Comparison of ENCODE assay signal across 1 cellular context in the genomic region with DNA sequence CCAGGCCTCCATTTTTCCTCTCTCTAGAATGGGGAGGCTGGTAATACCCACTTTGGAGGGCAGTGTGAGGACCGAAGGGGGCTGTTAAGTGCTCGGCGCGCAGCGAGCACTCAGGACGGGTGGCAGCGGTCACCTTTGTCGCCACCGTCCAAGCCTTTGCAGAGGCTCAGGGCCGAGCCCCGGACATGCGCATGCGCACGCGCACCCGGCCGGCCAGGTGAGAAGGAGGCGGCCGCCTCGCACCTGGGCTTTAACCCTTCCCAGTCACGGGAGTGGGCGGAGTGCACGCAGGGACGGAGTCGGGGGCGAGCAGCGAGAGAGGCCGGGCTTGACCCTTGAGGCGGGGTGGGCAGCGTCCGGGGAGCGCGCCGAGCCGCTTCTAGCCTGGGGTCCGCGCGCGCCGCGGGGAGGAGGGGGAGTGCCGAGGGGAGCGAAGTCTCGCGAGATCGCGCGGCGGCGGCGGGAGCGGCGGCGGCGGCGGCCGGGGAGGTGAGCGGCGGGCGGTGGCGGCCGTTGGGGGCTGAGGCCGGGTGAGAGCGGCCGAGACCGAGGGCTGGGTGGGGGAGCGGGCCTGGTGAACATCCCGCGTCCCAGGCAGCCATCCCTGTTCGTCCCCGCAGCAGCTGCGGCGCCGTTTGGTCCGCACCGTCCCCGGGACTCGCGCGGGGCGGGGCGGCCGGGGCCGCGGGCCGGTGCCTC.
TF ChIP-seq lines count a peak whose summit lies in the region.

A gene with protein sequence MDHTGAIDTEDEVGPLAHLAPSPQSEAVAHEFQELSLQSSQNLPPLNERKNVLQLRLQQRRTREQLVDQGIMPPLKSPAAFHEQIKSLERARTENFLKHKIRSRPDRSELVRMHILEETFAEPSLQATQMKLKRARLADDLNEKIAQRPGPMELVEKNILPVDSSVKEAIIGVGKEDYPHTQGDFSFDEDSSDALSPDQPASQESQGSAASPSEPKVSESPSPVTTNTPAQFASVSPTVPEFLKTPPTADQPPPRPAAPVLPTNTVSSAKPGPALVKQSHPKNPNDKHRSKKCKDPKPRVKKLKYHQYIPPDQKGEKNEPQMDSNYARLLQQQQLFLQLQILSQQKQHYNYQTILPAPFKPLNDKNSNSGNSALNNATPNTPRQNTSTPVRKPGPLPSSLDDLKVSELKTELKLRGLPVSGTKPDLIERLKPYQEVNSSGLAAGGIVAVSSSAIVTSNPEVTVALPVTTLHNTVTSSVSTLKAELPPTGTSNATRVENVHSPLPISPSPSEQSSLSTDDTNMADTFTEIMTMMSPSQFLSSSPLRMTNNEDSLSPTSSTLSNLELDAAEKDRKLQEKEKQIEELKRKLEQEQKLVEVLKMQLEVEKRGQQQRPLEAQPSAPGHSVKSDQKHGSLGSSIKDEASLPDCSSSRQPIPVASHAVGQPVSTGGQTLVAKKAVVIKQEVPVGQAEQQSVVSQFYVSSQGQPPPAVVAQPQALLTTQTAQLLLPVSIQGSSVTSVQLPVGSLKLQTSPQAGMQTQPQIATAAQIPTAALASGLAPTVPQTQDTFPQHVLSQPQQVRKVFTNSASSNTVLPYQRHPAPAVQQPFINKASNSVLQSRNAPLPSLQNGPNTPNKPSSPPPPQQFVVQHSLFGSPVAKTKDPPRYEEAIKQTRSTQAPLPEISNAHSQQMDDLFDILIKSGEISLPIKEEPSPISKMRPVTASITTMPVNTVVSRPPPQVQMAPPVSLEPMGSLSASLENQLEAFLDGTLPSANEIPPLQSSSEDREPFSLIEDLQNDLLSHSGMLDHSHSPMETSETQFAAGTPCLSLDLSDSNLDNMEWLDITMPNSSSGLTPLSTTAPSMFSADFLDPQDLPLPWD (plus strand): TSS at position 443 of the 699 bp plus-strand sequence. CDS start 69,288 bp downstream, outside the sequence.

TF ChIP-seq in HepG2, 621 proteins besides CTCF, POLR2A, EP300 and RAD21 (continued from another document and continues in another):
- TF ChIP-seq, protein P1, sequence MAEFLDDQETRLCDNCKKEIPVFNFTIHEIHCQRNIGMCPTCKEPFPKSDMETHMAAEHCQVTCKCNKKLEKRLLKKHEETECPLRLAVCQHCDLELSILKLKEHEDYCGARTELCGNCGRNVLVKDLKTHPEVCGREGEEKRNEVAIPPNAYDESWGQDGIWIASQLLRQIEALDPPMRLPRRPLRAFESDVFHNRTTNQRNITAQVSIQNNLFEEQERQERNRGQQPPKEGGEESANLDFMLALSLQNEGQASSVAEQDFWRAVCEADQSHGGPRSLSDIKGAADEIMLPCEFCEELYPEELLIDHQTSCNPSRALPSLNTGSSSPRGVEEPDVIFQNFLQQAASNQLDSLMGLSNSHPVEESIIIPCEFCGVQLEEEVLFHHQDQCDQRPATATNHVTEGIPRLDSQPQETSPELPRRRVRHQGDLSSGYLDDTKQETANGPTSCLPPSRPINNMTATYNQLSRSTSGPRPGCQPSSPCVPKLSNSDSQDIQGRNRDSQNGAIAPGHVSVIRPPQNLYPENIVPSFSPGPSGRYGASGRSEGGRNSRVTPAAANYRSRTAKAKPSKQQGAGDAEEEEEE (CRISPR knock-in tag; IDR thresholded peaks at IDR 0.05; ENCODE audit: borderline replicate concordance): peak; percentile 68; the same call in 1 of the 2 replicates
- TF ChIP-seq TBX2 (CRISPR knock-in tag; IDR thresholded peaks at IDR 0.05; ENCODE audit: borderline replicate concordance) (peak; percentile 94), PTBP1 (IDR thresholded peaks at IDR 0.05; ENCODE audit: low read depth, low read length, poor library complexity, severe bottlenecking) (no peak), ZBTB7B (CRISPR knock-in tag; IDR thresholded peaks at IDR 0.05) (peak; percentile 69), JARID2 (CRISPR knock-in tag; IDR thresholded peaks at IDR 0.05; ENCODE audit: insufficient replicate concordance) (peak; percentile 96), SSRP1 (CRISPR knock-in tag; IDR thresholded peaks at IDR 0.05) (no peak), ZNF292 (CRISPR knock-in tag; IDR thresholded peaks at IDR 0.05; ENCODE audit: borderline replicate concordance, low read depth) (no peak), SP1 (IDR thresholded peaks at IDR 0.05) (peak; percentile 86), SP1 (CRISPR knock-in tag; IDR thresholded peaks at IDR 0.05) (peak; percentile 85), ZNF274 (CRISPR knock-in tag; IDR thresholded peaks at IDR 0.05) (peak; percentile 97), ZNF263 (CRISPR knock-in tag; IDR thresholded peaks at IDR 0.05) (peak; percentile 95), MEF2D (CRISPR knock-in tag; IDR thresholded peaks at IDR 0.05) (peak; percentile 85), GTF2F1 (IDR thresholded peaks at IDR 0.05; ENCODE audit: low read length) (no peak), RFX3 (CRISPR knock-in tag; IDR thresholded peaks at IDR 0.05) (peak; percentile 23; the same call in 1 of the 2 replicates), SMAD9 (CRISPR knock-in tag; IDR thresholded peaks at IDR 0.05) (peak; percentile 67; the same call in 1 of the 2 replicates), ZSCAN20 (CRISPR knock-in tag; IDR thresholded peaks at IDR 0.05; ENCODE audit: borderline replicate concordance) (peak; percentile 89; the same call in 1 of the 2 replicates), MAFG (CRISPR knock-in tag; IDR thresholded peaks at IDR 0.05) (no peak), SALL2 (CRISPR knock-in tag; IDR thresholded peaks at IDR 0.05) (peak; percentile 98), MYC (CRISPR knock-in tag; IDR thresholded peaks at IDR 0.05; ENCODE audit: borderline replicate concordance) (peak; percentile 95), ZNF101 (CRISPR knock-in tag; IDR thresholded peaks at IDR 0.05; ENCODE audit: borderline replicate concordance, low read depth) (0 out of 2 replicates have a peak, but pooled peaks have one; percentile 17), ZNF557 (CRISPR knock-in tag; IDR thresholded peaks at IDR 0.05) (0 out of 2 replicates have a peak, but pooled peaks have one; percentile 67)
- TF ChIP-seq, protein P2, sequence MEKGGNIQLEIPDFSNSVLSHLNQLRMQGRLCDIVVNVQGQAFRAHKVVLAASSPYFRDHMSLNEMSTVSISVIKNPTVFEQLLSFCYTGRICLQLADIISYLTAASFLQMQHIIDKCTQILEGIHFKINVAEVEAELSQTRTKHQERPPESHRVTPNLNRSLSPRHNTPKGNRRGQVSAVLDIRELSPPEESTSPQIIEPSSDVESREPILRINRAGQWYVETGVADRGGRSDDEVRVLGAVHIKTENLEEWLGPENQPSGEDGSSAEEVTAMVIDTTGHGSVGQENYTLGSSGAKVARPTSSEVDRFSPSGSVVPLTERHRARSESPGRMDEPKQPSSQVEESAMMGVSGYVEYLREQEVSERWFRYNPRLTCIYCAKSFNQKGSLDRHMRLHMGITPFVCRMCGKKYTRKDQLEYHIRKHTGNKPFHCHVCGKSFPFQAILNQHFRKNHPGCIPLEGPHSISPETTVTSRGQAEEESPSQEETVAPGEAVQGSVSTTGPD (CRISPR knock-in tag; IDR thresholded peaks at IDR 0.05): no peak
- TF ChIP-seq, protein P3, sequence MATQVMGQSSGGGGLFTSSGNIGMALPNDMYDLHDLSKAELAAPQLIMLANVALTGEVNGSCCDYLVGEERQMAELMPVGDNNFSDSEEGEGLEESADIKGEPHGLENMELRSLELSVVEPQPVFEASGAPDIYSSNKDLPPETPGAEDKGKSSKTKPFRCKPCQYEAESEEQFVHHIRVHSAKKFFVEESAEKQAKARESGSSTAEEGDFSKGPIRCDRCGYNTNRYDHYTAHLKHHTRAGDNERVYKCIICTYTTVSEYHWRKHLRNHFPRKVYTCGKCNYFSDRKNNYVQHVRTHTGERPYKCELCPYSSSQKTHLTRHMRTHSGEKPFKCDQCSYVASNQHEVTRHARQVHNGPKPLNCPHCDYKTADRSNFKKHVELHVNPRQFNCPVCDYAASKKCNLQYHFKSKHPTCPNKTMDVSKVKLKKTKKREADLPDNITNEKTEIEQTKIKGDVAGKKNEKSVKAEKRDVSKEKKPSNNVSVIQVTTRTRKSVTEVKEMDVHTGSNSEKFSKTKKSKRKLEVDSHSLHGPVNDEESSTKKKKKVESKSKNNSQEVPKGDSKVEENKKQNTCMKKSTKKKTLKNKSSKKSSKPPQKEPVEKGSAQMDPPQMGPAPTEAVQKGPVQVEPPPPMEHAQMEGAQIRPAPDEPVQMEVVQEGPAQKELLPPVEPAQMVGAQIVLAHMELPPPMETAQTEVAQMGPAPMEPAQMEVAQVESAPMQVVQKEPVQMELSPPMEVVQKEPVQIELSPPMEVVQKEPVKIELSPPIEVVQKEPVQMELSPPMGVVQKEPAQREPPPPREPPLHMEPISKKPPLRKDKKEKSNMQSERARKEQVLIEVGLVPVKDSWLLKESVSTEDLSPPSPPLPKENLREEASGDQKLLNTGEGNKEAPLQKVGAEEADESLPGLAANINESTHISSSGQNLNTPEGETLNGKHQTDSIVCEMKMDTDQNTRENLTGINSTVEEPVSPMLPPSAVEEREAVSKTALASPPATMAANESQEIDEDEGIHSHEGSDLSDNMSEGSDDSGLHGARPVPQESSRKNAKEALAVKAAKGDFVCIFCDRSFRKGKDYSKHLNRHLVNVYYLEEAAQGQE (IDR thresholded peaks at IDR 0.05; ENCODE audit: borderline replicate concordance in 1 of 2, low read depth in 1 of 2, low read length in 2 of 2): no peak; a peak in 1 of 4 replicates
- TF ChIP-seq, protein P4, sequence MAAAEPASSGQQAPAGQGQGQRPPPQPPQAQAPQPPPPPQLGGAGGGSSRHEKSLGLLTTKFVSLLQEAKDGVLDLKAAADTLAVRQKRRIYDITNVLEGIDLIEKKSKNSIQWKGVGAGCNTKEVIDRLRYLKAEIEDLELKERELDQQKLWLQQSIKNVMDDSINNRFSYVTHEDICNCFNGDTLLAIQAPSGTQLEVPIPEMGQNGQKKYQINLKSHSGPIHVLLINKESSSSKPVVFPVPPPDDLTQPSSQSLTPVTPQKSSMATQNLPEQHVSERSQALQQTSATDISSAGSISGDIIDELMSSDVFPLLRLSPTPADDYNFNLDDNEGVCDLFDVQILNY (CRISPR knock-in tag; conservative IDR thresholded peaks at IDR 0.05): peak; percentile 70; the same call in 1 of the 2 replicates
- TF ChIP-seq, protein P5, sequence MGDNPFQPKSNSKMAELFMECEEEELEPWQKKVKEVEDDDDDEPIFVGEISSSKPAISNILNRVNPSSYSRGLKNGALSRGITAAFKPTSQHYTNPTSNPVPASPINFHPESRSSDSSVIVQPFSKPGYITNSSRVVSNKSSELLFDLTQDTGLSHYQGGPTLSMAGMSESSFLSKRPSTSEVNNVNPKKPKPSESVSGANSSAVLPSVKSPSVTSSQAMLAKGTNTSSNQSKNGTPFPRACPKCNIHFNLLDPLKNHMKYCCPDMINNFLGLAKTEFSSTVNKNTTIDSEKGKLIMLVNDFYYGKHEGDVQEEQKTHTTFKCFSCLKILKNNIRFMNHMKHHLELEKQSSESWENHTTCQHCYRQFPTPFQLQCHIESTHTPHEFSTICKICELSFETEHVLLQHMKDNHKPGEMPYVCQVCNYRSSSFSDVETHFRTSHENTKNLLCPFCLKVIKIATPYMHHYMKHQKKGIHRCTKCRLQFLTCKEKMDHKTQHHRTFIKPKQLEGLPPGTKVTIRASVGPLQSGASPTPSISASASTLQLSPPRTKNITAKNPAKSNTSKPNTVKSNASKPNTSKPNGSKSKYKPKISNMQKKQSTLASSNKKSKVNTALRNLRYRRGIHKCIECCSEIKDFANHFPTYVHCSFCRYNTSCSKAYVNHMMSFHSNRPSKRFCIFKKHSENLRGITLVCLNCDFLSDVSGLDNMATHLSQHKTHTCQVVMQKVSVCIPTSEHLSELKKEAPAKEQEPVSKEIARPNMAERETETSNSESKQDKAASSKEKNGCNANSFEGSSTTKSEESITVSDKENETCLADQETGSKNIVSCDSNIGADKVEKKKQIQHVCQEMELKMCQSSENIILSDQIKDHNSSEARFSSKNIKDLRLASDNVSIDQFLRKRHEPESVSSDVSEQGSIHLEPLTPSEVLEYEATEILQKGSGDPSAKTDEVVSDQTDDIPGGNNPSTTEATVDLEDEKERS (CRISPR knock-in tag; IDR thresholded peaks at IDR 0.05): 0 out of 2 replicates have a peak, but pooled peaks have one; percentile 25
- TF ChIP-seq, protein P6, sequence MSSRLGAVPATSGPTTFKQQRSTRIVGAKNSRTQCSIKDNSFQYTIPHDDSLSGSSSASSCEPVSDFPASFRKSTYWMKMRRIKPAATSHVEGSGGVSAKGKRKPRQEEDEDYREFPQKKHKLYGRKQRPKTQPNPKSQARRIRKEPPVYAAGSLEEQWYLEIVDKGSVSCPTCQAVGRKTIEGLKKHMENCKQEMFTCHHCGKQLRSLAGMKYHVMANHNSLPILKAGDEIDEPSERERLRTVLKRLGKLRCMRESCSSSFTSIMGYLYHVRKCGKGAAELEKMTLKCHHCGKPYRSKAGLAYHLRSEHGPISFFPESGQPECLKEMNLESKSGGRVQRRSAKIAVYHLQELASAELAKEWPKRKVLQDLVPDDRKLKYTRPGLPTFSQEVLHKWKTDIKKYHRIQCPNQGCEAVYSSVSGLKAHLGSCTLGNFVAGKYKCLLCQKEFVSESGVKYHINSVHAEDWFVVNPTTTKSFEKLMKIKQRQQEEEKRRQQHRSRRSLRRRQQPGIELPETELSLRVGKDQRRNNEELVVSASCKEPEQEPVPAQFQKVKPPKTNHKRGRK (CRISPR knock-in tag; IDR thresholded peaks at IDR 0.05): no peak
